ENCODE assay signal across 10 cellular contexts in genomic region chr1:32998009-32998555, GRCh38. TPM values are rescaled to one million over a fixed set of nuclear protein-coding genes. Genes with fewer than 3 reads are reported as not detected.
DNase-seq lines count a peak whose midpoint lies in the region; ATAC-seq and TF ChIP-seq lines count a peak whose summit lies in the region.
"Had no signal": no experiment of that assay in that cellular context is flagged by ENCODE, and none has a peak within 500 bp of the region (broad histone marks: within the 10 kb centered on the region; RNA-seq: fewer than 3 reads in every experiment).

No MANE protein-coding gene starts in this region.

- H3K9me3 Mint-ChIP-seq in activated T-helper 2 cell treated with anti-CD3 and anti-CD28 coated beads, Interferon-gamma antibody, Interleukin-2, Interleukin-4, amounts not matched to agents 10 μg/mL and 5 μg/mL and 100 μg/mL, durations not matched to agents 14 hours and 24 hours and 36 hours, result no peaks in the 10 kb centered on the region

- intact Hi-C loops in Right ventricle myocardium inferior (cut with DNase I) (no loop called here), cardiac septum (cut with DNase I) (no loop called here), left lung (cut with DNase I) (no loop called here), upper lobe of right lung (cut with DNase I) (no loop called here)
- intact Hi-C loops in activated T-helper 2 cell treated with anti-CD3 and anti-CD28 coated beads, Interferon-gamma antibody, Interleukin-2, Interleukin-4, amounts not matched to agents 10 μg/mL and 5 μg/mL and 100 μg/mL, durations not matched to agents 14 hours and 24 hours and 36 hours (cut with micrococcal nuclease), result no loop called here

- DNase-seq in Right ventricle myocardium inferior (ENCODE audit: missing footprints) (peak; percentile 68), cardiac septum (ENCODE audit: low spot score) (no peak), left lung (no peak), upper lobe of right lung (no peak), hepatic stellate cell (ENCODE audit: low spot score) (no peak), iPS-NIHi7 (ENCODE audit: extremely low spot score) (no peak)
- no peak for DNase-seq in activated T-helper 2 cell treated with anti-CD3 and anti-CD28 coated beads, Interferon-gamma antibody, Interleukin-2, Interleukin-4, amounts not matched to agents 10 μg/mL and 5 μg/mL and 100 μg/mL, durations not matched to agents 14 hours and 24 hours and 36 hours (ENCODE audit: low spot score)
- DNase-seq: Calu3, NCI-H2081 had no signal

- H3K27ac ChIP-seq in left lung, result peak overlapping the region; percentile 51 to 91
- no peak overlapping the region for H3K27ac ChIP-seq in upper lobe of right lung

- no peaks in the 10 kb centered on the region for H3K27me3 Mint-ChIP-seq in activated T-helper 2 cell treated with anti-CD3 and anti-CD28 coated beads, Interferon-gamma antibody, Interleukin-2, Interleukin-4, amounts not matched to agents 10 μg/mL and 5 μg/mL and 100 μg/mL, durations not matched to agents 14 hours and 24 hours and 36 hours (ENCODE audit: low read depth)

- no peaks in the 10 kb centered on the region for H3K36me3 ChIP-seq in left lung
- H3K36me3 ChIP-seq in upper lobe of right lung, result no peaks in the 10 kb centered on the region

- H3K4me1 ChIP-seq in left lung, result peaks cover 15 to 78% of the 10 kb centered on the region in 2 donors
- H3K4me1 ChIP-seq in upper lobe of right lung, result peaks cover 38% of the 10 kb centered on the region

- peak overlapping the region; percentile 75 for H3K27ac Mint-ChIP-seq in activated T-helper 2 cell treated with anti-CD3 and anti-CD28 coated beads, Interferon-gamma antibody, Interleukin-2, Interleukin-4, amounts not matched to agents 10 μg/mL and 5 μg/mL and 100 μg/mL, durations not matched to agents 14 hours and 24 hours and 36 hours

- ATAC-seq in Right ventricle myocardium inferior (no peak), left lung (peak; percentile 43), upper lobe of right lung (peak; percentile 71), HG02798 (IDR thresholded peaks at IDR 0.05; ENCODE audit: poor library complexity, unreplicated experiment) (no peak)

- no peak overlapping the region for H3K4me3 Mint-ChIP-seq in activated T-helper 2 cell treated with anti-CD3 and anti-CD28 coated beads, Interferon-gamma antibody, Interleukin-2, Interleukin-4, amounts not matched to agents 10 μg/mL and 5 μg/mL and 100 μg/mL, durations not matched to agents 14 hours and 24 hours and 36 hours (ENCODE audit: low read depth)

- peaks cover 27% of the 10 kb centered on the region for H3K36me3 Mint-ChIP-seq in activated T-helper 2 cell treated with anti-CD3 and anti-CD28 coated beads, Interferon-gamma antibody, Interleukin-2, Interleukin-4, amounts not matched to agents 10 μg/mL and 5 μg/mL and 100 μg/mL, durations not matched to agents 14 hours and 24 hours and 36 hours (ENCODE audit: low read depth)

- H3K9me3 ChIP-seq in left lung (no peaks in the 10 kb centered on the region), upper lobe of right lung (no peaks in the 10 kb centered on the region)

- H3K27me3 ChIP-seq in left lung, result no peaks in the 10 kb centered on the region
- H3K27me3 ChIP-seq in upper lobe of right lung, result no peaks in the 10 kb centered on the region

- H3K4me1 Mint-ChIP-seq in activated T-helper 2 cell treated with anti-CD3 and anti-CD28 coated beads, Interferon-gamma antibody, Interleukin-2, Interleukin-4, amounts not matched to agents 10 μg/mL and 5 μg/mL and 100 μg/mL, durations not matched to agents 14 hours and 24 hours and 36 hours (ENCODE audit: low read depth), result peaks cover 33% of the 10 kb centered on the region

- TF ChIP-seq CTCF in left lung (IDR thresholded peaks at IDR 0.05) (no peak), upper lobe of right lung (IDR thresholded peaks at IDR 0.05) (no peak)

- H3K4me3 ChIP-seq in left lung (no peak overlapping the region), upper lobe of right lung (no peak overlapping the region)

RNA-seq across cellular contexts. Expression of gene RNF19B, which starts 33.5 kb away (rescaled TPM):
- total RNA-seq in Right ventricle myocardium inferior, result 15.5 TPM
- 17.5 TPM for total RNA-seq in cardiac septum
- total RNA-seq in activated T-helper 2 cell treated with anti-CD3 and anti-CD28 coated beads, Interferon-gamma antibody, Interleukin-2, Interleukin-4, amounts not matched to agents 10 μg/mL and 5 μg/mL and 100 μg/mL, durations not matched to agents 14 hours and 24 hours and 36 hours, result 50.4 and 52.5 TPM in 2 replicates
- 10 to 100 TPM; 37.8 to 46.0 TPM for total RNA-seq in left lung
- total RNA-seq in upper lobe of right lung, result 34.3 TPM

RNA-seq across cellular contexts. Expression of gene AK2, which starts 38.6 kb away (rescaled TPM):
- total RNA-seq in Right ventricle myocardium inferior (129 TPM), cardiac septum (99.8 TPM), left lung (100 to 1,000 TPM; 119 to 123 TPM), upper lobe of right lung (106 TPM)
- 349 TPM in 2 replicates for total RNA-seq in activated T-helper 2 cell treated with anti-CD3 and anti-CD28 coated beads, Interferon-gamma antibody, Interleukin-2, Interleukin-4, amounts not matched to agents 10 μg/mL and 5 μg/mL and 100 μg/mL, durations not matched to agents 14 hours and 24 hours and 36 hours

Comparison
In these comparisons a context has a peak if more than half of its experiments do, and no peak if none do; other contexts are left out.
1. ATAC-seq: peak in left lung (single experiment) and upper lobe of right lung (single experiment); none in Right ventricle myocardium inferior (single experiment) and HG02798 (single experiment).